Comparison of ENCODE assay signal across 17 cellular contexts in the genomic region with DNA sequence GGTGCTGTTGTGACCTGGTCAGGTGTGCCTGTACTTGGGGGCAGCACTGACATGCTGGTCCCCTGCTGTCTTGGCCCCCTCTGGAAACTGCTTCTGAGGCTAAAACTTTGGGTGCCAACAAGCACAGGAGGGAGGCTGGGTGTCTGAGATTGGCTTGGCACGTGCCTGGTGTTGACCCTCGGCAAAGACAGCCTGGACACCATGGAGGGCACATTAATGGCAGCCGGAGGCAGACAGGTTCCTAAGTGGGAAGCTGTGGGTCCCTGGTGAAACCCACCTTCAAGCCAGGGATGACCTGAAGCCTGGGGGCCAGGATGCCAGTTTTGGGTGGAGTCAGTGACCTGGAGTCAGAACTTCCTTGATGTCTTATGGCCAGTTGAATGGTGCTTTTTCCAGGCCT.
"Had no signal": no experiment of that assay in that cellular context is flagged by ENCODE, and none has a peak within 500 bp of the region (broad histone marks: within the 10 kb centered on the region; RNA-seq: fewer than 3 reads in every experiment).

No MANE protein-coding gene starts in this region.

- H2AFZ ChIP-seq: hepatocyte had no signal

- H3K4me1 ChIP-seq: esophagus muscularis mucosa, foreskin keratinocyte, gastroesophageal sphincter, heart left ventricle, left lung, lower lobe of right lung had no signal

- H3K27ac ChIP-seq: coronary artery, dorsolateral prefrontal cortex, esophagus muscularis mucosa, foreskin keratinocyte, gastroesophageal sphincter, heart left ventricle, hepatocyte, left lung, lower lobe of right lung had no signal

- H3K4me2 ChIP-seq: hepatocyte had no signal

- H3K36me3 ChIP-seq: esophagus muscularis mucosa, gastroesophageal sphincter, heart left ventricle, left lung, lower lobe of right lung had no signal

- H3K27me3 ChIP-seq: dorsolateral prefrontal cortex, esophagus muscularis mucosa, foreskin keratinocyte, gastroesophageal sphincter, heart left ventricle, hepatocyte, left lung had no signal

- H3K79me2 ChIP-seq: hepatocyte had no signal

- H3K4me3 ChIP-seq: coronary artery, dorsolateral prefrontal cortex, esophagus muscularis mucosa, gastroesophageal sphincter, heart left ventricle, hepatocyte, left lung, lower lobe of right lung, mucosa of descending colon had no signal

- DNase-seq: dermis blood vessel endothelial cell; dorsolateral prefrontal cortex; effector CD4-positive, alpha-beta T cell; effector memory CD4-positive, alpha-beta T cell; foreskin keratinocyte; heart left ventricle; hypothalamus; immature natural killer cell; left cardiac atrium; left ventricle myocardium superior; lower lobe of right lung; mucosa of descending colon had no signal
